ENCODE assay signal across 27 cellular contexts in the genomic region with DNA sequence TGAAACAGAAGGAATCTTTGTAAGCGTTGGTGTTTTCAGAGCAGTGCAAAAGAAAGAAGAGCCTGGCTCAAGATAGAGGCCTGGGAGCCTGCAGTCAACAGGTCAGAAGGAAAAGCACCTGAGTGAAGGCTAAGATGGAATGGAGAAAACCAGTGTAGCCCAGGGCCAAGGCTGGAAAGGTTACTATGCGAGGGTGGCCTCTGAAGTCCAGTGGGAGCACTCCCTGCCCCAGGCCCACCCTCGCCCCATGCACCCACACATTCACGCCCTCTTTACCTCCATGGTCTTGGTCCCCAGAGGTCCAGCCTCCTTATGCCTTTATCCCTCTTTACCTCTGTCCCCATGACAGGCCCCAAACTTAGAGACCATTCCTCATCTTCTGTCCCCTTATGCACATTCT.
"Had no signal": no experiment of that assay in that cellular context is flagged by ENCODE, and none has a peak within 500 bp of the region (broad histone marks: within the 10 kb centered on the region; RNA-seq: fewer than 3 reads in every experiment).

No MANE protein-coding gene starts in this region.

- H3K9me3 Mint-ChIP-seq: stimulated activated effector memory CD8-positive, alpha-beta T cell treated with anti-CD3 and anti-CD28 coated beads, Interleukin-12 subunit alpha, Interleukin-12 subunit beta, amount 100 ng/mL, for 72 hours had no signal

- H3K4me1 Mint-ChIP-seq: stimulated activated effector memory CD8-positive, alpha-beta T cell treated with anti-CD3 and anti-CD28 coated beads, Interleukin-12 subunit alpha, Interleukin-12 subunit beta, amount 100 ng/mL, for 72 hours; stimulated activated memory B cell treated with anti-CD40 and anti-IgM and Interleukin-4, amounts not matched to agents 10 μg/mL and 1 μg/mL and 100 μg/mL, for 72 hours; stimulated activated naive CD8-positive, alpha-beta T cell treated with anti-CD3 and anti-CD28 coated beads, Interleukin-15, amount 100 ng/mL, for 72 hours had no signal

- DNase-seq: stimulated activated CD4-positive, alpha-beta T cell treated with anti-CD3 and anti-CD28 coated beads, Interleukin-2, amount 100 ng/mL, for 48 hours; stimulated activated CD4-positive, alpha-beta T cell treated with anti-CD3 and anti-CD28 coated beads, Interleukin-4, amount 100 ng/mL, for 1 hour; stimulated activated CD4-positive, alpha-beta T cell treated with anti-CD3 and anti-CD28 coated beads, Interleukin-4, amount 100 ng/mL, for 24 hours; stimulated activated CD4-positive, alpha-beta T cell treated with anti-CD3 and anti-CD28 coated beads, Interleukin-4, amount 100 ng/mL, for 4 hours; stimulated activated CD8-positive, alpha-beta memory T cell treated with anti-CD3 and anti-CD28 coated beads, Interleukin-4, amount 100 ng/mL, for 48 hours; stimulated activated naive CD4-positive, alpha-beta T cell; stimulated activated naive CD4-positive, alpha-beta T cell treated with Interleukin-2 at 50 U/mL for 16 hours; stimulated activated naive CD8-positive, alpha-beta T cell treated with anti-CD3 and anti-CD28 coated beads, Interleukin-15, amount 100 ng/mL, for 72 hours; stimulated activated naive CD8-positive, alpha-beta T cell treated with anti-CD3 and anti-CD28 coated beads, Interleukin-15, Interleukin-2, amounts not matched to agents 100 U/mL and 50 U/mL, for 24 hours; stomach; substantia nigra; testis; thyroid gland; tibial artery; transverse colon; trophoblast cell; upper lobe of left lung; upper lobe of right lung; uterus had no signal

- H3K27me3 ChIP-seq: suprapubic skin, testis, thyroid gland, tibial nerve, upper lobe of left lung, upper lobe of right lung, uterus, vagina had no signal

- H3K27ac Mint-ChIP-seq: stimulated activated effector memory CD8-positive, alpha-beta T cell treated with anti-CD3 and anti-CD28 coated beads, Interleukin-12 subunit alpha, Interleukin-12 subunit beta, amount 100 ng/mL, for 72 hours; stimulated activated memory B cell treated with anti-CD40 and anti-IgM and Interleukin-4, amounts not matched to agents 10 μg/mL and 1 μg/mL and 100 μg/mL, for 72 hours; stimulated activated naive CD8-positive, alpha-beta T cell treated with anti-CD3 and anti-CD28 coated beads, Interleukin-15, amount 100 ng/mL, for 72 hours; stimulated activated naive CD8-positive, alpha-beta T cell treated with anti-CD3 and anti-CD28 coated beads, Interleukin-15, Interleukin-2, amounts not matched to agents 100 ng/mL and 50 ng/mL, for 24 hours; type B pancreatic cell had no signal

- H3K4me3 ChIP-seq: stomach, suprapubic skin, testis, thoracic aorta, thyroid gland, tibial artery, tibial nerve, transverse colon, upper lobe of left lung, upper lobe of right lung, uterus, vagina had no signal

- ATAC-seq: stimulated activated effector memory CD8-positive, alpha-beta T cell treated with anti-CD3 and anti-CD28 coated beads, Interleukin-12 subunit alpha, Interleukin-12 subunit beta, amount 100 ng/mL, for 72 hours; stimulated activated memory B cell treated with anti-CD40 and anti-IgM and Interleukin-4, amounts not matched to agents 10 μg/mL and 1 μg/mL and 100 μg/mL, for 72 hours; stimulated activated naive CD8-positive, alpha-beta T cell treated with anti-CD3 and anti-CD28 coated beads, Interleukin-15, amount 100 ng/mL, for 72 hours; stimulated activated naive CD8-positive, alpha-beta T cell treated with anti-CD3 and anti-CD28 coated beads, Interleukin-15, Interleukin-2, amounts not matched to agents 100 U/mL and 50 U/mL, for 24 hours; upper lobe of right lung had no signal

- H3K36me3 ChIP-seq: stomach, suprapubic skin, thoracic aorta, thyroid gland, tibial artery, tibial nerve, transverse colon, upper lobe of left lung, upper lobe of right lung, uterus, vagina had no signal

- H3K27ac ChIP-seq: stomach, suprapubic skin, testis, thoracic aorta, thyroid gland, tibial artery, tibial nerve, transverse colon, upper lobe of left lung, upper lobe of right lung, uterus, vagina had no signal

- H3K4me3 Mint-ChIP-seq: stimulated activated effector memory CD8-positive, alpha-beta T cell treated with anti-CD3 and anti-CD28 coated beads, Interleukin-12 subunit alpha, Interleukin-12 subunit beta, amount 100 ng/mL, for 72 hours; stimulated activated memory B cell treated with anti-CD40 and anti-IgM and Interleukin-4, amounts not matched to agents 10 μg/mL and 1 μg/mL and 100 μg/mL, for 72 hours; stimulated activated naive CD8-positive, alpha-beta T cell treated with anti-CD3 and anti-CD28 coated beads, Interleukin-15, amount 100 ng/mL, for 72 hours; stimulated activated naive CD8-positive, alpha-beta T cell treated with anti-CD3 and anti-CD28 coated beads, Interleukin-15, Interleukin-2, amounts not matched to agents 100 ng/mL and 50 ng/mL, for 24 hours; type B pancreatic cell had no signal

- H3K36me3 Mint-ChIP-seq: stimulated activated effector memory CD8-positive, alpha-beta T cell treated with anti-CD3 and anti-CD28 coated beads, Interleukin-12 subunit alpha, Interleukin-12 subunit beta, amount 100 ng/mL, for 72 hours; stimulated activated memory B cell treated with anti-CD40 and anti-IgM and Interleukin-4, amounts not matched to agents 10 μg/mL and 1 μg/mL and 100 μg/mL, for 72 hours; type B pancreatic cell had no signal

- H3K9me3 ChIP-seq: stomach, suprapubic skin, testis, thoracic aorta, thyroid gland, tibial artery, transverse colon, upper lobe of left lung, upper lobe of right lung, uterus, vagina had no signal

- H3K4me1 ChIP-seq: stomach, suprapubic skin, testis, thyroid gland, tibial artery, tibial nerve, transverse colon, upper lobe of left lung, upper lobe of right lung, uterus, vagina had no signal
